ENCODE assay signal across 1 cellular context in the genomic region with DNA sequence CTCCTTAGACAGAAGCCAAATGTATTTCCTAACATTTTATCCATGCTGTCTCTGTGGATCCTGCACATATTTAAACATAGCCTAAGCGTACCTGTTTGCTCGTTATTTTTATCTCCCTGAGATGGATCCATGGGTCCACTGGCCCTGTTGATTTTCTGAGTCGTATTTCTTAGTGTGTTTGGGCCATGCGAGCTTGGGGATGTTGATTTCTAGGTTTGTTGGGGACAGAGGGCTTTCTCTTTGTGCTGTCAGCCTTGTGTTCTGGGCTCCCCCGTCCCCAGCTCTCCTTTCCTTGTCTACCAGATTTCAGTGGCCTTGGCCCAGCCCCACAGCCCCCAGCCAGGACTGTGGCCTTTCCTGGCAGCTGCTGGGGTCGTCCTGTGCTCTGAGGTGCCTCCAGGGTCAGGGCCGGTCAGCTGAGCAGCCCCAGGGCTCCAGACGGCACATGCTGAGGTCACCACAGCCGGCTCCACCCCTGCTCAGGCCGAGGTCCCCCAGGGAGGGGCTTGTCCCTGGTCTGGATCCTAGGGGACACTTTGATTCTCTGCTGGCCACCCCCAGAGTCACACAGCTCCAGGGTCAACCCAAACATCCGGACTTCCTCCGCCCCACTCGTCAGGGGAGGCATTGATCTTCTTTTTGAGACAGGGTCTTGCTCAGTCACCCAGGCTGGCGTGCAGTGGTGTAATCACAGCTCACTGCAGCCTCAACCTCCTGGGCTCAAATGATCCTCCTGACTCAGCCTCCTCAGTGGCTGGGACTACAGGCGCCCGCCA.
TF ChIP-seq lines count a peak whose summit lies in the region.

No MANE protein-coding gene starts in this region.

TF ChIP-seq in HepG2, 621 proteins besides CTCF, POLR2A, EP300 and RAD21 (continues in another document):
- TF ChIP-seq KAT8 (CRISPR knock-in tag; IDR thresholded peaks at IDR 0.05) (peak; percentile 30; the same call in 1 of the 2 replicates), HOXA3 (CRISPR knock-in tag; IDR thresholded peaks at IDR 0.05) (peak; percentile 55; the same call in 1 of the 2 replicates), ZNF543 (CRISPR knock-in tag; IDR thresholded peaks at IDR 0.05) (peak; percentile 60; the same call in 1 of the 2 replicates), SMYD3 (CRISPR knock-in tag; IDR thresholded peaks at IDR 0.05) (no peak), ZNF446 (CRISPR knock-in tag; IDR thresholded peaks at IDR 0.05) (no peak), NR2F6 (IDR thresholded peaks at IDR 0.05) (peak; percentile 86), NR2F6 (CRISPR knock-in tag; IDR thresholded peaks at IDR 0.05) (peak; percentile 97), RXRA (CRISPR knock-in tag; IDR thresholded peaks at IDR 0.05) (peak; percentile 93), MEF2D (CRISPR knock-in tag; IDR thresholded peaks at IDR 0.05) (peak; percentile 67; the same call in 1 of the 2 replicates), NFRKB (IDR thresholded peaks at IDR 0.05) (no peak), SP5 (CRISPR knock-in tag; IDR thresholded peaks at IDR 0.05; ENCODE audit: borderline replicate concordance, low read depth) (peak; percentile 81), GZF1 (CRISPR knock-in tag; IDR thresholded peaks at IDR 0.05) (peak; percentile 99), ZNF572 (CRISPR knock-in tag; IDR thresholded peaks at IDR 0.05) (peak; percentile 56; the same call in 1 of the 2 replicates), HDAC1 (CRISPR knock-in tag; IDR thresholded peaks at IDR 0.05) (peak; percentile 90), MYC (CRISPR knock-in tag; IDR thresholded peaks at IDR 0.05; ENCODE audit: borderline replicate concordance) (peak; percentile 54; the same call in 1 of the 2 replicates), ISX (CRISPR knock-in tag; conservative IDR thresholded peaks at IDR 0.05) (no peak), ERF (CRISPR knock-in tag; IDR thresholded peaks at IDR 0.05) (peak; percentile 53), NR2F1 (CRISPR knock-in tag; IDR thresholded peaks at IDR 0.05) (peak; percentile 23 to 93; a peak in 2 of 4 replicates), ZNF563 (CRISPR knock-in tag; IDR thresholded peaks at IDR 0.05) (0 out of 2 replicates have a peak, but pooled peaks have one; percentile 39), ZNF224 (CRISPR knock-in tag; IDR thresholded peaks at IDR 0.05) (0 out of 2 replicates have a peak, but pooled peaks have one; percentile 51), ZNF777 (CRISPR knock-in tag; IDR thresholded peaks at IDR 0.05) (peak; percentile 47; the same call in 1 of the 2 replicates), AKAP8 (CRISPR knock-in tag; IDR thresholded peaks at IDR 0.05) (peak; percentile 60; the same call in 1 of the 2 replicates), WIZ (CRISPR knock-in tag; IDR thresholded peaks at IDR 0.05) (no peak)
- TF ChIP-seq, protein P1, sequence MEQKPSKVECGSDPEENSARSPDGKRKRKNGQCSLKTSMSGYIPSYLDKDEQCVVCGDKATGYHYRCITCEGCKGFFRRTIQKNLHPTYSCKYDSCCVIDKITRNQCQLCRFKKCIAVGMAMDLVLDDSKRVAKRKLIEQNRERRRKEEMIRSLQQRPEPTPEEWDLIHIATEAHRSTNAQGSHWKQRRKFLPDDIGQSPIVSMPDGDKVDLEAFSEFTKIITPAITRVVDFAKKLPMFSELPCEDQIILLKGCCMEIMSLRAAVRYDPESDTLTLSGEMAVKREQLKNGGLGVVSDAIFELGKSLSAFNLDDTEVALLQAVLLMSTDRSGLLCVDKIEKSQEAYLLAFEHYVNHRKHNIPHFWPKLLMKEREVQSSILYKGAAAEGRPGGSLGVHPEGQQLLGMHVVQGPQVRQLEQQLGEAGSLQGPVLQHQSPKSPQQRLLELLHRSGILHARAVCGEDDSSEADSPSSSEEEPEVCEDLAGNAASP (CRISPR knock-in tag; IDR thresholded peaks at IDR 0.05; ENCODE audit: borderline replicate concordance) = peak; percentile 93
- TF ChIP-seq, protein P2, sequence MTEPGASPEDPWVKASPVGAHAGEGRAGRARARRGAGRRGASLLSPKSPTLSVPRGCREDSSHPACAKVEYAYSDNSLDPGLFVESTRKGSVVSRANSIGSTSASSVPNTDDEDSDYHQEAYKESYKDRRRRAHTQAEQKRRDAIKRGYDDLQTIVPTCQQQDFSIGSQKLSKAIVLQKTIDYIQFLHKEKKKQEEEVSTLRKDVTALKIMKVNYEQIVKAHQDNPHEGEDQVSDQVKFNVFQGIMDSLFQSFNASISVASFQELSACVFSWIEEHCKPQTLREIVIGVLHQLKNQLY (CRISPR knock-in tag; IDR thresholded peaks at IDR 0.05) = peak; percentile 48; the same call in 1 of the 2 replicates
- TF ChIP-seq, protein P3, sequence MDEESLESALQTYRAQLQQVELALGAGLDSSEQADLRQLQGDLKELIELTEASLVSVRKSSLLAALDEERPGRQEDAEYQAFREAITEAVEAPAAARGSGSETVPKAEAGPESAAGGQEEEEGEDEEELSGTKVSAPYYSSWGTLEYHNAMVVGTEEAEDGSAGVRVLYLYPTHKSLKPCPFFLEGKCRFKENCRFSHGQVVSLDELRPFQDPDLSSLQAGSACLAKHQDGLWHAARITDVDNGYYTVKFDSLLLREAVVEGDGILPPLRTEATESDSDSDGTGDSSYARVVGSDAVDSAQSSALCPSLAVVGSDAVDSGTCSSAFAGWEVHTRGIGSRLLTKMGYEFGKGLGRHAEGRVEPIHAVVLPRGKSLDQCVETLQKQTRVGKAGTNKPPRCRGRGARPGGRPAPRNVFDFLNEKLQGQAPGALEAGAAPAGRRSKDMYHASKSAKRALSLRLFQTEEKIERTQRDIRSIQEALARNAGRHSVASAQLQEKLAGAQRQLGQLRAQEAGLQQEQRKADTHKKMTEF (CRISPR knock-in tag; IDR thresholded peaks at IDR 0.05) = peak; percentile 28; the same call in 1 of the 2 replicates
- TF ChIP-seq, protein P4, sequence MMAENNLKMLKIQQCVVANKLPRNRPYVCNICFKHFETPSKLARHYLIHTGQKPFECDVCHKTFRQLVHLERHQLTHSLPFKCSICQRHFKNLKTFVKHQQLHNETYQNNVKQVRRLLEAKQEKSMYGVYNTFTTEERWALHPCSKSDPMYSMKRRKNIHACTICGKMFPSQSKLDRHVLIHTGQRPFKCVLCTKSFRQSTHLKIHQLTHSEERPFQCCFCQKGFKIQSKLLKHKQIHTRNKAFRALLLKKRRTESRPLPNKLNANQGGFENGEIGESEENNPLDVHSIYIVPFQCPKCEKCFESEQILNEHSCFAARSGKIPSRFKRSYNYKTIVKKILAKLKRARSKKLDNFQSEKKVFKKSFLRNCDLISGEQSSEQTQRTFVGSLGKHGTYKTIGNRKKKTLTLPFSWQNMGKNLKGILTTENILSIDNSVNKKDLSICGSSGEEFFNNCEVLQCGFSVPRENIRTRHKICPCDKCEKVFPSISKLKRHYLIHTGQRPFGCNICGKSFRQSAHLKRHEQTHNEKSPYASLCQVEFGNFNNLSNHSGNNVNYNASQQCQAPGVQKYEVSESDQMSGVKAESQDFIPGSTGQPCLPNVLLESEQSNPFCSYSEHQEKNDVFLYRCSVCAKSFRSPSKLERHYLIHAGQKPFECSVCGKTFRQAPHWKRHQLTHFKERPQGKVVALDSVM (CRISPR knock-in tag; IDR thresholded peaks at IDR 0.05) = peak; percentile 100
- TF ChIP-seq, protein P5, sequence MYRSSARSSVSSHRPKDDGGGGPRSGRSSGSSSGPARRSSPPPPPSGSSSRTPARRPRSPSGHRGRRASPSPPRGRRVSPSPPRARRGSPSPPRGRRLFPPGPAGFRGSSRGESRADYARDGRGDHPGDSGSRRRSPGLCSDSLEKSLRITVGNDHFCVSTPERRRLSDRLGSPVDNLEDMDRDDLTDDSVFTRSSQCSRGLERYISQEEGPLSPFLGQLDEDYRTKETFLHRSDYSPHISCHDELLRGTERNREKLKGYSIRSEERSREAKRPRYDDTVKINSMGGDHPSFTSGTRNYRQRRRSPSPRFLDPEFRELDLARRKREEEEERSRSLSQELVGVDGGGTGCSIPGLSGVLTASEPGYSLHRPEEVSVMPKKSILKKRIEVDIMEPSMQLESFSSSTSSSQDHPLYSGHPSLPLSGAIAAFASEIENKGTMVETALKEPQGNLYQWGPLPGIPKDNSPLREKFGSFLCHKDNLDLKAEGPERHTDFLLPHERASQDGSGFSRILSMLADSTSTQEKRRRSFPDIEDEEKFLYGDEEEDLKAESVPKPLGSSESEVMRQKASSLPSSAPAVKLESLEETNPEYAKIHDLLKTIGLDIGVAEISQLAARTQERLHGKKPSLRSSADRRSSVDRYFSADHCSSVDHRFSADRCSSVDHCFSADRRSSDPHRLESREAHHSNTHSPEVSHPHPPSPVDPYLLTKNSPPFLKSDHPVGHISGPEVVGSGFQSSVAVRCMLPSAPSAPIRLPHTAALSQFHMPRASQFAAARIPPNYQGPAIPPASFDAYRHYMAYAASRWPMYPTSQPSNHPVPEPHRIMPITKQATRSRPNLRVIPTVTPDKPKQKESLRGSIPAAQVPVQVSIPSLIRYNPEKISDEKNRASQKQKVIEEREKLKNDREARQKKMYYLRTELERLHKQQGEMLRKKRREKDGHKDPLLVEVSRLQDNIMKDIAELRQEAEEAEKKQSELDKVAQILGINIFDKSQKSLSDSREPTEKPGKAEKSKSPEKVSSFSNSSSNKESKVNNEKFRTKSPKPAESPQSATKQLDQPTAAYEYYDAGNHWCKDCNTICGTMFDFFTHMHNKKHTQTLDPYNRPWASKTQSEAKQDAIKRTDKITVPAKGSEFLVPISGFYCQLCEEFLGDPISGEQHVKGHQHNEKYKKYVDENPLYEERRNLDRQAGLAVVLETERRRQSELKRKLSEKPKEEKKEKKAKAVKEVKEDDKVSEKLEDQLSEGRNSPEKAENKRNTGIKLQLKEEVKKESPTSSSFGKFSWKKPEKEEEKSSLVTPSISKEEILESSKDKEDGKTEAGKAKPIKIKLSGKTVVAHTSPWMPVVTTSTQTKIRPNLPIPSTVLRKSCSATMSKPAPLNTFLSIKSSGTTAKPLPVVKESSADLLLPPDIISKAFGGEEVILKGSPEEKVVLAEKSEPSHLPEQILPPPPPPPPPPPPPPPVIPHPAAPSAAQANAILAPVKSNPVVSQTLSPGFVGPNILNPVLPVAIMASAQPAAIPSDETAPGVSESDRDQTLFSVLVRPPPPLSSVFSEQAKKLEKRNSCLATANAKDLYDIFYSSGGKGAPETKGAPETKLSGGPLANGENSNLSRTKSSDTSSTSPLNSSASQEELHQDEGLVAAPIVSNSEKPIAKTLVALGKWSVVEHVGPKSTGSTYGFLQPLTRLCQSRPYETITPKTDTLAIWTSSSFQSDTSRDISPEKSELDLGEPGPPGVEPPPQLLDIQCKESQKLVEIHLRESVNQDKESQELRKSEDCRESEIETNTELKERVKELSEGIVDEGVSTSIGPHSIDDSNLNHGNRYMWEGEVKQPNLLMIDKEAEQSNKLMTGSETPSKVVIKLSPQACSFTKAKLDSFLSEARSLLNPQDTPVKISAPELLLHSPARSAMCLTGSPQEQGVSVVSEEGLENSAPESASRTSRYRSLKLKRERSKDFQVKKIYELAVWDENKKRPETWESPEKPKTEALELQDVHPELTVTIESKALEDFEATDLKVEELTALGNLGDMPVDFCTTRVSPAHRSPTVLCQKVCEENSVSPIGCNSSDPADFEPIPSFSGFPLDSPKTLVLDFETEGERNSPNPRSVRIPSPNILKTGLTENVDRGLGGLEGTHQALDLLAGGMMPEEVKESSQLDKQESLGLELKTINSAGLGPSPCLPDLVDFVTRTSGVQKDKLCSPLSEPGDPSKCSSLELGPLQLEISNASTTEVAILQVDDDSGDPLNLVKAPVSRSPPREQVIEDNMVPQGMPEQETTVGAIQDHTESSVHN (CRISPR knock-in tag; IDR thresholded peaks at IDR 0.05) = peak; percentile 65; the same call in 1 of the 2 replicates
- TF ChIP-seq, protein P6, sequence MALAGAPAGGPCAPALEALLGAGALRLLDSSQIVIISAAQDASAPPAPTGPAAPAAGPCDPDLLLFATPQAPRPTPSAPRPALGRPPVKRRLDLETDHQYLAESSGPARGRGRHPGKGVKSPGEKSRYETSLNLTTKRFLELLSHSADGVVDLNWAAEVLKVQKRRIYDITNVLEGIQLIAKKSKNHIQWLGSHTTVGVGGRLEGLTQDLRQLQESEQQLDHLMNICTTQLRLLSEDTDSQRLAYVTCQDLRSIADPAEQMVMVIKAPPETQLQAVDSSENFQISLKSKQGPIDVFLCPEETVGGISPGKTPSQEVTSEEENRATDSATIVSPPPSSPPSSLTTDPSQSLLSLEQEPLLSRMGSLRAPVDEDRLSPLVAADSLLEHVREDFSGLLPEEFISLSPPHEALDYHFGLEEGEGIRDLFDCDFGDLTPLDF (CRISPR knock-in tag; IDR thresholded peaks at IDR 0.05) = no peak
- TF ChIP-seq, protein P7, sequence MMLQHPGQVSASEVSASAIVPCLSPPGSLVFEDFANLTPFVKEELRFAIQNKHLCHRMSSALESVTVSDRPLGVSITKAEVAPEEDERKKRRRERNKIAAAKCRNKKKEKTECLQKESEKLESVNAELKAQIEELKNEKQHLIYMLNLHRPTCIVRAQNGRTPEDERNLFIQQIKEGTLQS (CRISPR knock-in tag; IDR thresholded peaks at IDR 0.05) = peak; percentile 72
- TF ChIP-seq, protein P8, sequence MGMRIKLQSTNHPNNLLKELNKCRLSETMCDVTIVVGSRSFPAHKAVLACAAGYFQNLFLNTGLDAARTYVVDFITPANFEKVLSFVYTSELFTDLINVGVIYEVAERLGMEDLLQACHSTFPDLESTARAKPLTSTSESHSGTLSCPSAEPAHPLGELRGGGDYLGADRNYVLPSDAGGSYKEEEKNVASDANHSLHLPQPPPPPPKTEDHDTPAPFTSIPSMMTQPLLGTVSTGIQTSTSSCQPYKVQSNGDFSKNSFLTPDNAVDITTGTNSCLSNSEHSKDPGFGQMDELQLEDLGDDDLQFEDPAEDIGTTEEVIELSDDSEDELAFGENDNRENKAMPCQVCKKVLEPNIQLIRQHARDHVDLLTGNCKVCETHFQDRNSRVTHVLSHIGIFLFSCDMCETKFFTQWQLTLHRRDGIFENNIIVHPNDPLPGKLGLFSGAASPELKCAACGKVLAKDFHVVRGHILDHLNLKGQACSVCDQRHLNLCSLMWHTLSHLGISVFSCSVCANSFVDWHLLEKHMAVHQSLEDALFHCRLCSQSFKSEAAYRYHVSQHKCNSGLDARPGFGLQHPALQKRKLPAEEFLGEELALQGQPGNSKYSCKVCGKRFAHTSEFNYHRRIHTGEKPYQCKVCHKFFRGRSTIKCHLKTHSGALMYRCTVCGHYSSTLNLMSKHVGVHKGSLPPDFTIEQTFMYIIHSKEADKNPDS (CRISPR knock-in tag; IDR thresholded peaks at IDR 0.05) = no peak
- TF ChIP-seq, protein P9, sequence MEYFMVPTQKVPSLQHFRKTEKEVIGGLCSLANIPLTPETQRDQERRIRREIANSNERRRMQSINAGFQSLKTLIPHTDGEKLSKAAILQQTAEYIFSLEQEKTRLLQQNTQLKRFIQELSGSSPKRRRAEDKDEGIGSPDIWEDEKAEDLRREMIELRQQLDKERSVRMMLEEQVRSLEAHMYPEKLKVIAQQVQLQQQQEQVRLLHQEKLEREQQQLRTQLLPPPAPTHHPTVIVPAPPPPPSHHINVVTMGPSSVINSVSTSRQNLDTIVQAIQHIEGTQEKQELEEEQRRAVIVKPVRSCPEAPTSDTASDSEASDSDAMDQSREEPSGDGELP (IDR thresholded peaks at IDR 0.05; ENCODE audit: borderline replicate concordance, low read depth) = peak; percentile 96
- TF ChIP-seq, protein P10, sequence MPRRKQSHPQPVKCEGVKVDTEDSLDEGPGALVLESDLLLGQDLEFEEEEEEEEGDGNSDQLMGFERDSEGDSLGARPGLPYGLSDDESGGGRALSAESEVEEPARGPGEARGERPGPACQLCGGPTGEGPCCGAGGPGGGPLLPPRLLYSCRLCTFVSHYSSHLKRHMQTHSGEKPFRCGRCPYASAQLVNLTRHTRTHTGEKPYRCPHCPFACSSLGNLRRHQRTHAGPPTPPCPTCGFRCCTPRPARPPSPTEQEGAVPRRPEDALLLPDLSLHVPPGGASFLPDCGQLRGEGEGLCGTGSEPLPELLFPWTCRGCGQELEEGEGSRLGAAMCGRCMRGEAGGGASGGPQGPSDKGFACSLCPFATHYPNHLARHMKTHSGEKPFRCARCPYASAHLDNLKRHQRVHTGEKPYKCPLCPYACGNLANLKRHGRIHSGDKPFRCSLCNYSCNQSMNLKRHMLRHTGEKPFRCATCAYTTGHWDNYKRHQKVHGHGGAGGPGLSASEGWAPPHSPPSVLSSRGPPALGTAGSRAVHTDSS (CRISPR knock-in tag; conservative IDR thresholded peaks at IDR 0.05) = no peak
